Comparison of ENCODE assay signal across 1 cellular context in the genomic region with DNA sequence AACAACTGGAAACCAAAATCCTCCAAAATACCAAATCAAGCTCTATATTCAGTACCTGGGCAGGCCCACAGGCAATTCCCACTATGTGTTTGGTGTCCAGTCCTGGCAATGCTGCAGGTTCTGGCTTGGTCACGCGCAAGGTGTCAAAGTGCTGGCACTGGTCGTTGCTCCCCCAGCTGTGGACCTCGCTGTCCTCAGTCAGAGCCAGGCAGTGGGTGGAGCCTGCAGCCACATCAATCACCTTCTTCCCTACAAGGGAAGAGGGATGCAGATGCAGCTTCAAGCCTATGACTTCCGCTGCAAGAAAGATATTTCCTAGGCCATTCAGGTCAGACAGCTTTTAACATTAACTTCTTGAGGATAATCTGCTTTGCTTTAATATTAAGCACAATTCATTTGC.
TF ChIP-seq lines count a peak whose summit lies in the region.

No MANE protein-coding gene starts in this region.

TF ChIP-seq in H1, 55 proteins besides CTCF, POLR2A, EP300 and RAD21:
- TF ChIP-seq, protein P1, sequence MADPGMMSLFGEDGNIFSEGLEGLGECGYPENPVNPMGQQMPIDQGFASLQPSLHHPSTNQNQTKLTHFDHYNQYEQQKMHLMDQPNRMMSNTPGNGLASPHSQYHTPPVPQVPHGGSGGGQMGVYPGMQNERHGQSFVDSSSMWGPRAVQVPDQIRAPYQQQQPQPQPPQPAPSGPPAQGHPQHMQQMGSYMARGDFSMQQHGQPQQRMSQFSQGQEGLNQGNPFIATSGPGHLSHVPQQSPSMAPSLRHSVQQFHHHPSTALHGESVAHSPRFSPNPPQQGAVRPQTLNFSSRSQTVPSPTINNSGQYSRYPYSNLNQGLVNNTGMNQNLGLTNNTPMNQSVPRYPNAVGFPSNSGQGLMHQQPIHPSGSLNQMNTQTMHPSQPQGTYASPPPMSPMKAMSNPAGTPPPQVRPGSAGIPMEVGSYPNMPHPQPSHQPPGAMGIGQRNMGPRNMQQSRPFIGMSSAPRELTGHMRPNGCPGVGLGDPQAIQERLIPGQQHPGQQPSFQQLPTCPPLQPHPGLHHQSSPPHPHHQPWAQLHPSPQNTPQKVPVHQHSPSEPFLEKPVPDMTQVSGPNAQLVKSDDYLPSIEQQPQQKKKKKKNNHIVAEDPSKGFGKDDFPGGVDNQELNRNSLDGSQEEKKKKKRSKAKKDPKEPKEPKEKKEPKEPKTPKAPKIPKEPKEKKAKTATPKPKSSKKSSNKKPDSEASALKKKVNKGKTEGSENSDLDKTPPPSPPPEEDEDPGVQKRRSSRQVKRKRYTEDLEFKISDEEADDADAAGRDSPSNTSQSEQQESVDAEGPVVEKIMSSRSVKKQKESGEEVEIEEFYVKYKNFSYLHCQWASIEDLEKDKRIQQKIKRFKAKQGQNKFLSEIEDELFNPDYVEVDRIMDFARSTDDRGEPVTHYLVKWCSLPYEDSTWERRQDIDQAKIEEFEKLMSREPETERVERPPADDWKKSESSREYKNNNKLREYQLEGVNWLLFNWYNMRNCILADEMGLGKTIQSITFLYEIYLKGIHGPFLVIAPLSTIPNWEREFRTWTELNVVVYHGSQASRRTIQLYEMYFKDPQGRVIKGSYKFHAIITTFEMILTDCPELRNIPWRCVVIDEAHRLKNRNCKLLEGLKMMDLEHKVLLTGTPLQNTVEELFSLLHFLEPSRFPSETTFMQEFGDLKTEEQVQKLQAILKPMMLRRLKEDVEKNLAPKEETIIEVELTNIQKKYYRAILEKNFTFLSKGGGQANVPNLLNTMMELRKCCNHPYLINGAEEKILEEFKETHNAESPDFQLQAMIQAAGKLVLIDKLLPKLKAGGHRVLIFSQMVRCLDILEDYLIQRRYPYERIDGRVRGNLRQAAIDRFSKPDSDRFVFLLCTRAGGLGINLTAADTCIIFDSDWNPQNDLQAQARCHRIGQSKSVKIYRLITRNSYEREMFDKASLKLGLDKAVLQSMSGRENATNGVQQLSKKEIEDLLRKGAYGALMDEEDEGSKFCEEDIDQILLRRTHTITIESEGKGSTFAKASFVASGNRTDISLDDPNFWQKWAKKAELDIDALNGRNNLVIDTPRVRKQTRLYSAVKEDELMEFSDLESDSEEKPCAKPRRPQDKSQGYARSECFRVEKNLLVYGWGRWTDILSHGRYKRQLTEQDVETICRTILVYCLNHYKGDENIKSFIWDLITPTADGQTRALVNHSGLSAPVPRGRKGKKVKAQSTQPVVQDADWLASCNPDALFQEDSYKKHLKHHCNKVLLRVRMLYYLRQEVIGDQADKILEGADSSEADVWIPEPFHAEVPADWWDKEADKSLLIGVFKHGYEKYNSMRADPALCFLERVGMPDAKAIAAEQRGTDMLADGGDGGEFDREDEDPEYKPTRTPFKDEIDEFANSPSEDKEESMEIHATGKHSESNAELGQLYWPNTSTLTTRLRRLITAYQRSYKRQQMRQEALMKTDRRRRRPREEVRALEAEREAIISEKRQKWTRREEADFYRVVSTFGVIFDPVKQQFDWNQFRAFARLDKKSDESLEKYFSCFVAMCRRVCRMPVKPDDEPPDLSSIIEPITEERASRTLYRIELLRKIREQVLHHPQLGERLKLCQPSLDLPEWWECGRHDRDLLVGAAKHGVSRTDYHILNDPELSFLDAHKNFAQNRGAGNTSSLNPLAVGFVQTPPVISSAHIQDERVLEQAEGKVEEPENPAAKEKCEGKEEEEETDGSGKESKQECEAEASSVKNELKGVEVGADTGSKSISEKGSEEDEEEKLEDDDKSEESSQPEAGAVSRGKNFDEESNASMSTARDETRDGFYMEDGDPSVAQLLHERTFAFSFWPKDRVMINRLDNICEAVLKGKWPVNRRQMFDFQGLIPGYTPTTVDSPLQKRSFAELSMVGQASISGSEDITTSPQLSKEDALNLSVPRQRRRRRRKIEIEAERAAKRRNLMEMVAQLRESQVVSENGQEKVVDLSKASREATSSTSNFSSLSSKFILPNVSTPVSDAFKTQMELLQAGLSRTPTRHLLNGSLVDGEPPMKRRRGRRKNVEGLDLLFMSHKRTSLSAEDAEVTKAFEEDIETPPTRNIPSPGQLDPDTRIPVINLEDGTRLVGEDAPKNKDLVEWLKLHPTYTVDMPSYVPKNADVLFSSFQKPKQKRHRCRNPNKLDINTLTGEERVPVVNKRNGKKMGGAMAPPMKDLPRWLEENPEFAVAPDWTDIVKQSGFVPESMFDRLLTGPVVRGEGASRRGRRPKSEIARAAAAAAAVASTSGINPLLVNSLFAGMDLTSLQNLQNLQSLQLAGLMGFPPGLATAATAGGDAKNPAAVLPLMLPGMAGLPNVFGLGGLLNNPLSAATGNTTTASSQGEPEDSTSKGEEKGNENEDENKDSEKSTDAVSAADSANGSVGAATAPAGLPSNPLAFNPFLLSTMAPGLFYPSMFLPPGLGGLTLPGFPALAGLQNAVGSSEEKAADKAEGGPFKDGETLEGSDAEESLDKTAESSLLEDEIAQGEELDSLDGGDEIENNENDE (IDR thresholded peaks at IDR 0.05; ENCODE audit: insufficient replicate concordance, low read length) = no peak
- TF ChIP-seq BACH1 (IDR thresholded peaks at IDR 0.05; ENCODE audit: low read length) (no peak), TAF7 (optimal IDR thresholded peaks at IDR 0.05; ENCODE audit: borderline replicate concordance, low read depth, low read length) (no peak), FOSL1 (IDR thresholded peaks at IDR 0.05; ENCODE audit: insufficient read depth, low read depth, low read length) (no peak), YY1 (IDR thresholded peaks at IDR 0.05; ENCODE audit: low read depth, low read length) (no peak), ZNF274 (IDR thresholded peaks at IDR 0.05; ENCODE audit: borderline replicate concordance, extremely low read depth, low read length) (no peak)
